ENCODE assay signal across 8 cellular contexts in genomic region chr10:69409176-69409495, GRCh38. TPM values are rescaled to one million over a fixed set of nuclear protein-coding genes. Genes with fewer than 3 reads are reported as not detected.
DNase-seq lines count a peak whose midpoint lies in the region; ATAC-seq and TF ChIP-seq lines count a peak whose summit lies in the region.

No MANE protein-coding gene starts in this region.

- peak overlapping the region; percentile 31 for H3K4me3 ChIP-seq in GM12875 (ENCODE audit: low read depth, low read length)
- peak overlapping the region; percentile 70 for H3K4me3 ChIP-seq in skeletal muscle satellite cell (ENCODE audit: low read length)

- H3K4me2 ChIP-seq in skeletal muscle satellite cell (ENCODE audit: low read length), result peak overlapping the region; percentile 86

- peak overlapping the region; percentile 71 for H3K9ac ChIP-seq in skeletal muscle satellite cell (ENCODE audit: low read depth, low read length)

- no peak for DNase-seq in activated CD4-positive, alpha-beta memory T cell treated with anti-CD3 and anti-CD28 coated beads for 36 hours
- peak; percentile 32 for DNase-seq in foreskin melanocyte
- DNase-seq in D341Med (ENCODE audit: low spot score), result no peak
- no peak for DNase-seq in NAMALWA (ENCODE audit: low spot score)
- DNase-seq in mesothelial cell of epicardium (ENCODE audit: low spot score in 2 of 2, unreplicated experiment in 2 of 2), result no peak

- CTCF ChIA-PET in activated CD4-positive, alpha-beta memory T cell treated with anti-CD3 and anti-CD28 coated beads for 36 hours (lab: Charles Lee), result interaction anchor here (0.6 to 4.1 kb wide), 14 partner anchors 11 to 179 kb away, joined by 3 to 50 read pairs (median 6); no protein-coding TSS in a partner anchor

- H3K4me1 ChIP-seq in skeletal muscle satellite cell (ENCODE audit: control insufficient read depth, insufficient read depth, low read length), result peaks cover 26% of the 10 kb centered on the region

- TF ChIP-seq CTCF in GM12875 (IDR thresholded peaks at IDR 0.05; ENCODE audit: borderline replicate concordance, insufficient read depth, low read depth, low read length) (no peak), mesothelial cell of epicardium (IDR thresholded peaks at IDR 0.05; ENCODE audit: unreplicated experiment) (no peak)

- no peaks in the 10 kb centered on the region for H3K36me3 Mint-ChIP-seq in activated CD4-positive, alpha-beta memory T cell treated with anti-CD3 and anti-CD28 coated beads for 36 hours
- H3K36me3 Mint-ChIP-seq in mesothelial cell of epicardium, result peaks cover 2% of the 10 kb centered on the region

- H3K9me3 ChIP-seq in skeletal muscle satellite cell (replicated peaks; ENCODE audit: low read length), result no peaks in the 10 kb centered on the region

- POLR2A ChIA-PET in activated CD4-positive, alpha-beta memory T cell treated with anti-CD3 and anti-CD28 coated beads for 36 hours (lab: Charles Lee), result interaction anchor here (1.1 kb wide), 1 partner anchor 15 kb away, joined by 3 read pairs; no protein-coding TSS in a partner anchor

- peak overlapping the region; percentile 76 for H3K27ac Mint-ChIP-seq in activated CD4-positive, alpha-beta memory T cell treated with anti-CD3 and anti-CD28 coated beads for 36 hours
- H3K27ac Mint-ChIP-seq in mesothelial cell of epicardium, result no peak overlapping the region

- intact Hi-C loops in activated CD4-positive, alpha-beta memory T cell treated with anti-CD3 and anti-CD28 coated beads for 36 hours (cut with micrococcal nuclease), result loop anchor here (2.0 to 5.0 kb wide), 5 partner anchors 16 to 412 kb away; partner anchors contain the start of genes FAM241B and HKDC1

- H3K27me3 Mint-ChIP-seq in activated CD4-positive, alpha-beta memory T cell treated with anti-CD3 and anti-CD28 coated beads for 36 hours, result peaks cover 2% of the 10 kb centered on the region
- no peaks in the 10 kb centered on the region for H3K27me3 Mint-ChIP-seq in mesothelial cell of epicardium (ENCODE audit: low read depth)

- H3K9me3 Mint-ChIP-seq in activated CD4-positive, alpha-beta memory T cell treated with anti-CD3 and anti-CD28 coated beads for 36 hours, result no peaks in the 10 kb centered on the region
- no peaks in the 10 kb centered on the region for H3K9me3 Mint-ChIP-seq in mesothelial cell of epicardium

- H3K4me3 Mint-ChIP-seq in activated CD4-positive, alpha-beta memory T cell treated with anti-CD3 and anti-CD28 coated beads for 36 hours, result no peak overlapping the region
- no peak overlapping the region for H3K4me3 Mint-ChIP-seq in mesothelial cell of epicardium

- H3K4me1 Mint-ChIP-seq in activated CD4-positive, alpha-beta memory T cell treated with anti-CD3 and anti-CD28 coated beads for 36 hours (ENCODE audit: low read depth), result peaks cover 15% of the 10 kb centered on the region
- peaks cover 24% of the 10 kb centered on the region for H3K4me1 Mint-ChIP-seq in mesothelial cell of epicardium

- no peak for ATAC-seq in HG02610 (IDR thresholded peaks at IDR 0.05; ENCODE audit: unreplicated experiment)

- peaks cover 7% of the 10 kb centered on the region for H3K36me3 ChIP-seq in skeletal muscle satellite cell (ENCODE audit: insufficient read depth, low read length)

- H3K27me3 ChIP-seq in skeletal muscle satellite cell (ENCODE audit: control insufficient read depth, insufficient read depth, low read length), result no peaks in the 10 kb centered on the region

RNA-seq across cellular contexts. Expression of gene TACR2, which starts 7.6 kb away (rescaled TPM):
- not detected for total RNA-seq in activated CD4-positive, alpha-beta memory T cell treated with anti-CD3 and anti-CD28 coated beads for 36 hours
- total RNA-seq in skeletal muscle satellite cell (2012; rRNA removed), result 0.44 TPM in 1 of 2 replicates, not detected in the other
- not detected in 3 replicates for total RNA-seq in mesothelial cell of epicardium

RNA-seq across cellular contexts. Expression of gene TSPAN15, which starts 42.1 kb away (rescaled TPM):
- total RNA-seq in activated CD4-positive, alpha-beta memory T cell treated with anti-CD3 and anti-CD28 coated beads for 36 hours, result 1 to 10 TPM; 2.5 to 3.1 TPM
- total RNA-seq in skeletal muscle satellite cell (2012; rRNA removed), result 0.22 and 0.25 TPM in 2 replicates
- 17.7 to 20.9 TPM (median 19.7 TPM) in 3 replicates for total RNA-seq in mesothelial cell of epicardium
